In genomic region chr17:29292071-29292991, GRCh38 we compare ENCODE assay signal across 2 cellular contexts.
TF ChIP-seq lines count a peak whose summit lies in the region.

No MANE protein-coding gene starts in this region.

TF ChIP-seq in IMR-90, 13 proteins besides CTCF, POLR2A, EP300 and RAD21:
- TF ChIP-seq MXI1 (IDR thresholded peaks at IDR 0.05; ENCODE audit: borderline replicate concordance, low read depth, low read length) (no peak), FOS (IDR thresholded peaks at IDR 0.05; ENCODE audit: low read depth, low read length) (no peak), CEBPB (IDR thresholded peaks at IDR 0.05; ENCODE audit: low read depth, low read length) (no peak), SMC3 (IDR thresholded peaks at IDR 0.05; ENCODE audit: low read depth, low read length) (no peak), NFE2L2 (IDR thresholded peaks at IDR 0.05; ENCODE audit: low read depth, low read length) (no peak), BHLHE40 (IDR thresholded peaks at IDR 0.05; ENCODE audit: low read depth, low read length) (no peak), CHD1 (IDR thresholded peaks at IDR 0.05; ENCODE audit: low read depth, low read length) (no peak; the same call in 1 of the 2 replicates), MAFK (IDR thresholded peaks at IDR 0.05; ENCODE audit: low read depth, low read length) (no peak), RCOR1 (IDR thresholded peaks at IDR 0.05; ENCODE audit: insufficient replicate concordance, low read length) (no peak), USF2 (IDR thresholded peaks at IDR 0.05; ENCODE audit: low read depth, low read length) (no peak), RFX5 (IDR thresholded peaks at IDR 0.05; ENCODE audit: low read depth, low read length) (no peak), MAZ (IDR thresholded peaks at IDR 0.05; ENCODE audit: borderline replicate concordance, low read depth, low read length) (no peak)

TF ChIP-seq in GM12878, 131 proteins besides CTCF, POLR2A, EP300 and RAD21:
- TF ChIP-seq BACH1 (IDR thresholded peaks at IDR 0.05; ENCODE audit: borderline replicate concordance) (0 out of 2 replicates have a peak, but pooled peaks have one; percentile 49), ZNF384 (IDR thresholded peaks at IDR 0.05; ENCODE audit: borderline replicate concordance, low read depth, low read length) (0 out of 2 replicates have a peak, but pooled peaks have one; percentile 22), PAX8 (IDR thresholded peaks at IDR 0.05) (no peak), NBN (IDR thresholded peaks at IDR 0.05) (0 out of 2 replicates have a peak, but pooled peaks have one; percentile 19), BHLHE40 (IDR thresholded peaks at IDR 0.05; ENCODE audit: borderline replicate concordance in 1 of 2, low read depth in 2 of 2, low read length in 1 of 2) (peak; percentile 52 to 67; a peak in 3 of 4 replicates), CBX5 (IDR thresholded peaks at IDR 0.05; ENCODE audit: low read depth) (no peak), NR2C1 (IDR thresholded peaks at IDR 0.05) (0 out of 2 replicates have a peak, but pooled peaks have one; percentile 11), EGR1 (IDR thresholded peaks at IDR 0.05; ENCODE audit: borderline replicate concordance in 1 of 2, low read depth in 2 of 2, low read length in 2 of 2) (peak in 1 of 2 experiments; percentile 68; a peak in 1 of 3 replicates), MXI1 (IDR thresholded peaks at IDR 0.05; ENCODE audit: low read depth, low read length) (peak; percentile 62), NR2F1 (conservative IDR thresholded peaks at IDR 0.05) (peak; percentile 54), CHD2 (IDR thresholded peaks at IDR 0.05; ENCODE audit: borderline replicate concordance, low read depth, low read length) (no peak)
- TF ChIP-seq, protein P1, sequence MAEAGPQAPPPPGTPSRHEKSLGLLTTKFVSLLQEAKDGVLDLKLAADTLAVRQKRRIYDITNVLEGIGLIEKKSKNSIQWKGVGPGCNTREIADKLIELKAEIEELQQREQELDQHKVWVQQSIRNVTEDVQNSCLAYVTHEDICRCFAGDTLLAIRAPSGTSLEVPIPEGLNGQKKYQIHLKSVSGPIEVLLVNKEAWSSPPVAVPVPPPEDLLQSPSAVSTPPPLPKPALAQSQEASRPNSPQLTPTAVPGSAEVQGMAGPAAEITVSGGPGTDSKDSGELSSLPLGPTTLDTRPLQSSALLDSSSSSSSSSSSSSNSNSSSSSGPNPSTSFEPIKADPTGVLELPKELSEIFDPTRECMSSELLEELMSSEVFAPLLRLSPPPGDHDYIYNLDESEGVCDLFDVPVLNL (IDR thresholded peaks at IDR 0.05; ENCODE audit: low read depth, low read length): no peak
- TF ChIP-seq, protein P2, sequence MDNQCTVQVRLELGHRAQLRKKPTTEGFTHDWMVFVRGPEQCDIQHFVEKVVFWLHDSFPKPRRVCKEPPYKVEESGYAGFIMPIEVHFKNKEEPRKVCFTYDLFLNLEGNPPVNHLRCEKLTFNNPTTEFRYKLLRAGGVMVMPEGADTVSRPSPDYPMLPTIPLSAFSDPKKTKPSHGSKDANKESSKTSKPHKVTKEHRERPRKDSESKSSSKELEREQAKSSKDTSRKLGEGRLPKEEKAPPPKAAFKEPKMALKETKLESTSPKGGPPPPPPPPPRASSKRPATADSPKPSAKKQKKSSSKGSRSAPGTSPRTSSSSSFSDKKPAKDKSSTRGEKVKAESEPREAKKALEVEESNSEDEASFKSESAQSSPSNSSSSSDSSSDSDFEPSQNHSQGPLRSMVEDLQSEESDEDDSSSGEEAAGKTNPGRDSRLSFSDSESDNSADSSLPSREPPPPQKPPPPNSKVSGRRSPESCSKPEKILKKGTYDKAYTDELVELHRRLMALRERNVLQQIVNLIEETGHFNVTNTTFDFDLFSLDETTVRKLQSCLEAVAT (IDR thresholded peaks at IDR 0.05): 0 out of 2 replicates have a peak, but pooled peaks have one; percentile 48
- TF ChIP-seq, protein P3, sequence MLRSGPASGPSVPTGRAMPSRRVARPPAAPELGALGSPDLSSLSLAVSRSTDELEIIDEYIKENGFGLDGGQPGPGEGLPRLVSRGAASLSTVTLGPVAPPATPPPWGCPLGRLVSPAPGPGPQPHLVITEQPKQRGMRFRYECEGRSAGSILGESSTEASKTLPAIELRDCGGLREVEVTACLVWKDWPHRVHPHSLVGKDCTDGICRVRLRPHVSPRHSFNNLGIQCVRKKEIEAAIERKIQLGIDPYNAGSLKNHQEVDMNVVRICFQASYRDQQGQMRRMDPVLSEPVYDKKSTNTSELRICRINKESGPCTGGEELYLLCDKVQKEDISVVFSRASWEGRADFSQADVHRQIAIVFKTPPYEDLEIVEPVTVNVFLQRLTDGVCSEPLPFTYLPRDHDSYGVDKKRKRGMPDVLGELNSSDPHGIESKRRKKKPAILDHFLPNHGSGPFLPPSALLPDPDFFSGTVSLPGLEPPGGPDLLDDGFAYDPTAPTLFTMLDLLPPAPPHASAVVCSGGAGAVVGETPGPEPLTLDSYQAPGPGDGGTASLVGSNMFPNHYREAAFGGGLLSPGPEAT (IDR thresholded peaks at IDR 0.05; ENCODE audit: low read depth): peak; percentile 16; the same call in 1 of the 2 replicates
TF ChIP-seq in GM12878: peak in this region for 10.
